ENCODE assay signal across 8 cellular contexts in genomic region chr14:55053018-55053417, GRCh38. TPM values are rescaled to one million over a fixed set of nuclear protein-coding genes. Genes with fewer than 3 reads are reported as not detected.
A peak's percentile ranks its signal among the peaks of the same experiment; 100 is the strongest.
DNase-seq lines count a peak whose midpoint lies in the region; ATAC-seq and TF ChIP-seq lines count a peak whose summit lies in the region.

No MANE protein-coding gene starts in this region.

- H3K27me3 Mint-ChIP-seq in IgD-negative memory B cell: no peaks in the 10 kb centered on the region
- no peaks in the 10 kb centered on the region for H3K27me3 Mint-ChIP-seq in chondrocyte (ENCODE audit: low read depth)
- no peaks in the 10 kb centered on the region for H3K27me3 Mint-ChIP-seq in naive B cell

- H3K27ac Mint-ChIP-seq in IgD-negative memory B cell (peak overlapping the region; percentile 99 to 100 (median 99)), chondrocyte (ENCODE audit: unreplicated experiment) (peak overlapping the region; percentile 99), naive B cell (peak overlapping the region; percentile 31 to 100 (median 98))

- TF ChIP-seq CTCF in AG04449 (IDR thresholded peaks at IDR 0.05; ENCODE audit: insufficient read depth, low read length, missing control alignments): no peak
- TF ChIP-seq CTCF in chondrocyte (IDR thresholded peaks at IDR 0.05): no peak

- H3K4me1 Mint-ChIP-seq in IgD-negative memory B cell (peaks cover 23 to 43% (median 28%) of the 10 kb centered on the region in 3 donors), chondrocyte (ENCODE audit: low read depth) (peaks cover 33% of the 10 kb centered on the region), naive B cell (peaks cover 26 to 48% (median 29%) of the 10 kb centered on the region in 3 donors)

- no peak for DNase-seq in AG04449 (ENCODE audit: low read depth, low spot score)
- DNase-seq in chondrocyte (ENCODE audit: low spot score): no peak
- DNase-seq in naive B cell: no peak
- no peak for DNase-seq in stimulated activated naive CD4-positive, alpha-beta T cell (lab: John Stamatoyannopoulos, UW)
- DNase-seq in NCI-H510A (lab: John Stamatoyannopoulos, UW): no peak
- DNase-seq in NCI-H2171 treated with DMSO at 0.1 percent for 48 hours (lab: John Stamatoyannopoulos, UW): no peak
- no peak for DNase-seq in putamen (ENCODE audit: low spot score)

- H3K4me3 ChIP-seq in AG04449 (ENCODE audit: low read depth, low read length): peak overlapping the region; percentile 99

- peaks cover 7% of the 10 kb centered on the region for H3K36me3 Mint-ChIP-seq in IgD-negative memory B cell
- peaks cover 5% of the 10 kb centered on the region for H3K36me3 Mint-ChIP-seq in chondrocyte (ENCODE audit: low read depth)
- H3K36me3 Mint-ChIP-seq in naive B cell: peaks cover 0 to 5% of the 10 kb centered on the region in 2 donors

- H3K9me3 Mint-ChIP-seq in IgD-negative memory B cell (no peaks in the 10 kb centered on the region), chondrocyte (ENCODE audit: low read depth) (no peaks in the 10 kb centered on the region), naive B cell (no peaks in the 10 kb centered on the region)

- H3K4me3 Mint-ChIP-seq in IgD-negative memory B cell (peak overlapping the region; percentile 90 to 99 (median 96)), chondrocyte (ENCODE audit: unreplicated experiment) (peak overlapping the region; percentile 94), naive B cell (peak overlapping the region; percentile 83 to 96 (median 92))

- CTCF ChIA-PET in AG04449 (lab: Yijun Ruan, JAX): interaction anchor here (0.6 to 5.4 kb wide), 9 partner anchors 8 to 106 kb away, joined by 3 to 42 read pairs (median 5); no protein-coding TSS in a partner anchor

- POLR2A ChIA-PET in AG04449 (lab: Yijun Ruan, JAX): no interaction called here

- no peak for ATAC-seq in naive B cell (ENCODE audit: low read depth in 2 of 2)

RNA-seq across cellular contexts. Expression of gene MAPK1IP1L, which starts 1.6 kb away (rescaled TPM):
- polyA plus RNA-seq in IgD-negative memory B cell (119 TPM), naive B cell (ENCODE audit: low read depth in 6 of 6) (100 to 1,000 TPM; 104 to 140 (median 117) TPM)
- total RNA-seq in chondrocyte: 85.0 to 91.7 TPM (median 87.3 TPM) in 3 replicates

RNA-seq across cellular contexts. Expression of gene SOCS4, which starts 26.0 kb away (rescaled TPM):
- 2.2 TPM for polyA plus RNA-seq in IgD-negative memory B cell
- 23.6 to 29.0 TPM (median 25.0 TPM) in 3 replicates for total RNA-seq in chondrocyte
- polyA plus RNA-seq in naive B cell (ENCODE audit: low read depth in 6 of 6): 1 to 10 TPM; 1.1 to 7.0 (median 2.4) TPM

RNA-seq across cellular contexts. Expression of gene WDHD1, which starts 26.1 kb away (rescaled TPM):
- polyA plus RNA-seq in IgD-negative memory B cell: 3.9 TPM
- total RNA-seq in chondrocyte: 7.1 to 15.0 TPM (median 7.6 TPM) in 3 replicates
- polyA plus RNA-seq in naive B cell (ENCODE audit: low read depth in 6 of 6): 1 to 10 TPM in 5 of 6 donors, not detected in 1; 2.5 to 5.4 (median 3.1) TPM
